Comparison of ENCODE assay signal across 8 cellular contexts in genomic region chr6:57673281-57673680, GRCh38.
DNase-seq lines count a peak whose midpoint lies in the region; FAIRE-seq and TF ChIP-seq lines count a peak whose summit lies in the region.
"Not testable (repeated sequence)": the region's sequence is repeated elsewhere in the genome, so short reads cannot be mapped to it uniquely, and the experiment has no call there.

No MANE protein-coding gene starts in this region.

- peaks cover 18% of the 10 kb centered on the region for H3K9me3 Mint-ChIP-seq in nephron progenitor cell

- not testable (repeated sequence) for H3K36me3 ChIP-seq in BE2C; bronchial epithelial cell (ENCODE audit: control insufficient read depth, insufficient read depth, low read length)

- H3K27ac Mint-ChIP-seq in nephron progenitor cell = not testable (repeated sequence)

- not testable (repeated sequence) for H3K4me1 Mint-ChIP-seq in nephron progenitor cell

- peak; percentile 13 for DNase-seq in BE2C
- DNase-seq in GM10266 (ENCODE audit: extremely low spot score) = not testable (repeated sequence)
- DNase-seq in LHCN-M2 (ENCODE audit: low read depth) = peak; percentile 41
- DNase-seq in NCI-H69 (lab: John Stamatoyannopoulos, UW) = peak; percentile 5
- DNase-seq in SK-N-DZ (ENCODE audit: low spot score) = peak; percentile 8
- DNase-seq in bronchial epithelial cell (ENCODE audit: low read depth) = peak; percentile 1
- DNase-seq in foreskin fibroblast = peak; percentile 7 to 28
- peak; percentile 5 for DNase-seq in nephron progenitor cell

- H3K36me3 Mint-ChIP-seq in nephron progenitor cell (ENCODE audit: low read depth) = not testable (repeated sequence)

- not testable (repeated sequence) for H3K9me3 ChIP-seq in BE2C

- not testable (repeated sequence) for H3K4me1 ChIP-seq in BE2C

- not testable (repeated sequence) for H3K27me3 Mint-ChIP-seq in nephron progenitor cell (ENCODE audit: low read depth, poor library complexity)

- TF ChIP-seq CTCF in BE2C (IDR thresholded peaks at IDR 0.05; ENCODE audit: low read depth, low read length) = peak; percentile 27; the same call in 1 of the 2 replicates
- TF ChIP-seq CTCF in GM10266 (IDR thresholded peaks at IDR 0.05; ENCODE audit: control insufficient read depth, insufficient read depth, low read depth, missing control alignments) = peak; percentile 12
- not testable (repeated sequence) for TF ChIP-seq CTCF in bronchial epithelial cell (IDR thresholded peaks at IDR 0.05; ENCODE audit: insufficient read depth, low read length, severe bottlenecking); nephron progenitor cell (IDR thresholded peaks at IDR 0.05)
- peak; percentile 23 for TF ChIP-seq CTCF in foreskin fibroblast (IDR thresholded peaks at IDR 0.05; ENCODE audit: low read depth, low read length)

- not testable (repeated sequence) for H3K4me3 Mint-ChIP-seq in nephron progenitor cell

- not testable (repeated sequence) for H3K27me3 ChIP-seq in BE2C; bronchial epithelial cell (ENCODE audit: control insufficient read depth, insufficient read depth, low read length)

- not testable (repeated sequence) for H3K4me3 ChIP-seq in BE2C (ENCODE audit: low read depth, low read length); bronchial epithelial cell (ENCODE audit: low read depth, low read length); foreskin fibroblast (ENCODE audit: low read depth in 1 of 2, low read length in 2 of 2)

- not testable (repeated sequence) for FAIRE-seq in bronchial epithelial cell (lab: Jason Lieb, UNC)
